In the genomic region with DNA sequence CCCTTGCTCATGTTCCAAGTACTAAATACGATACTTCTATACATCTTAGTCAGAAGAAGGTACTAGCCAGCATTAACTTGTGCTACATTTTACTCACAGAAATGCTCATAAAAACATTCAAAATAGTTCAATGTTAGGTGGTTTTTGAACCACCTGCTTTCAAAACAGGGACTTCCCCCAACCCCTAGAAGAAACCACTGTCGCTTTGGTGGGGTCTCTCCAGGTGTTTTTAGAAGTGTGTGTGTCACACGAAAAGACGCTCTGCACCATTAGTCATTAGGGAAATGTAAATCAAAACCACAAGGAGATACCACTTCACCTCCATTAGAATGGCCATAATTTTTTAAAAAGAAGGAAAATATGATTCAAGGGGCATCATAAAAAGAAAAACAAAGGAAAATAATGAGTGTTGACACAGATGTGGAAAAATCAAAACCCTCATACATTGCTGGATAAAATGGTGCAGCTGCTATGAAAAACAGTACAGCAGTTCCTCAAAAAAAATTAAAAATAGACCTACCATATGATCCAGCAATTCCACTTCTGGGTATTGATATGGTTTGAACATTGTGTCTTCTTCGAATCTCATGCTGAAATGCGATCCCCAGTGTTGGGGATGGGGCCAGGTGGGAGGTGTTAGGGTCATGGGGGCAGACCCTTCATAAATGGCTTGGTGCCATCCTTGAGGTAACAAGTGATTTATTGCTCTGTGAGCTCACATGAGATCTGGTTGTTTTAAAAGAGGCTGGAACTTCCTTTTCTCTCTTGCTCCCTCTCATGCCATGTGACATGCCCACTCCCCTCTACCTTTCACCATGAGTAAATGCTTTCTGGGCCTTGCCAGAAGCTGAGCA, we compare ENCODE assay signal across 8 cellular contexts.
DNase-seq lines count a peak whose midpoint lies in the region; ATAC-seq and TF ChIP-seq lines count a peak whose summit lies in the region.

No MANE protein-coding gene starts in this region.

- ATAC-seq in GM18499 (IDR thresholded peaks at IDR 0.05; ENCODE audit: insufficient read depth, unreplicated experiment) (peak; percentile 68), GM18873 (IDR thresholded peaks at IDR 0.05; ENCODE audit: low FRiP score, unreplicated experiment) (no peak)

- peaks cover 37% of the 10 kb centered on the region for H3K4me1 Mint-ChIP-seq in HFFc6 (ENCODE audit: low read depth)

- H3K36me3 Mint-ChIP-seq in HFFc6 (ENCODE audit: low read depth): peaks cover 17% of the 10 kb centered on the region

- no peak overlapping the region; the same call in 1 of the 2 replicates for H3K4me3 Mint-ChIP-seq in HFFc6

- peak overlapping the region; percentile 11 for H3K27ac Mint-ChIP-seq in HFFc6

- no peak for TF ChIP-seq CTCF in HFFc6 (IDR thresholded peaks at IDR 0.05)

- no peaks in the 10 kb centered on the region for H3K27me3 Mint-ChIP-seq in HFFc6 (ENCODE audit: insufficient read depth)

- no peaks in the 10 kb centered on the region for H3K9me3 Mint-ChIP-seq in HFFc6

- DNase-seq in HFFc6: no peak
- peak; percentile 39 for DNase-seq in NCI-H2029 (lab: John Stamatoyannopoulos, UW)
- peak; percentile 17 for DNase-seq in activated T-cell treated with anti-CD3 and anti-CD28 coated beads, Interleukin-2, amount 50 U/mL, for 1 hour
- DNase-seq in stimulated activated CD4-positive, alpha-beta T cell treated with anti-CD3 and anti-CD28 coated beads, Interleukin-1b, Interleukin-23, amount 100 ng/mL, for 24 hours (ENCODE audit: low read depth in 4 of 4, low spot score in 1 of 4): peak in 3 of 4 experiments; percentile 11 to 45 (median 40)
- no peak for DNase-seq in NCI-H82 treated with DMSO at 0.1 percent for 48 hours (lab: John Stamatoyannopoulos, UW; ENCODE audit: unreplicated experiment)
- DNase-seq in middle frontal gyrus (ENCODE audit: extremely low spot score, low spot score): no peak

Comparison
In these comparisons a context has a peak if more than half of its experiments do, and no peak if none do; other contexts are left out.
1. DNase-seq: peak in NCI-H2029 (single experiment), activated T-cell treated with anti-CD3 and anti-CD28 coated beads, Interleukin-2, amount 50 U/mL, for 1 hour (single experiment) and stimulated activated CD4-positive, alpha-beta T cell treated with anti-CD3 and anti-CD28 coated beads, Interleukin-1b, Interleukin-23, amount 100 ng/mL, for 24 hours (3 of 4); none in HFFc6 (single experiment), NCI-H82 treated with DMSO at 0.1 percent for 48 hours (single experiment) and middle frontal gyrus (single experiment).